In genomic region chr9:85319946-85320345, GRCh38 we compare ENCODE assay signal across 31 cellular contexts.
"Had no signal": no experiment of that assay in that cellular context is flagged by ENCODE, and none has a peak within 500 bp of the region (broad histone marks: within the 10 kb centered on the region; RNA-seq: fewer than 3 reads in every experiment).

No MANE protein-coding gene starts in this region.

- H3K4me3 Mint-ChIP-seq: immature natural killer cell; naive thymus-derived CD4-positive, alpha-beta T cell; natural killer cell treated with Interleukin-12 subunit alpha and Interleukin-12 subunit beta and Interleukin-15 and Interleukin-18, amount 100 ng/mL, for 72 hours; neural crest cell; stimulated activated memory B cell treated with anti-CD40 and anti-IgM and Interleukin-4, amounts not matched to agents 10 μg/mL and 1 μg/mL and 100 μg/mL, for 72 hours; stimulated activated naive CD8-positive, alpha-beta T cell treated with anti-CD3 and anti-CD28 coated beads, Interleukin-15, amount 100 ng/mL, for 72 hours; type B pancreatic cell had no signal

- H3K4me1 ChIP-seq: left lung, lower lobe of right lung, pancreas, psoas muscle, right atrium auricular region, right lobe of liver, tibial nerve, uterus had no signal

- H3K36me3 Mint-ChIP-seq: immature natural killer cell; naive thymus-derived CD4-positive, alpha-beta T cell; stimulated activated memory B cell treated with anti-CD40 and anti-IgM and Interleukin-4, amounts not matched to agents 10 μg/mL and 1 μg/mL and 100 μg/mL, for 72 hours; type B pancreatic cell had no signal

- H3K27me3 Mint-ChIP-seq: type B pancreatic cell had no signal

- H3K9me3 ChIP-seq: mucosa of descending colon, pancreas, right lobe of liver, uterus had no signal

- DNase-seq: head of caudate nucleus; hypothalamus; immature natural killer cell; kidney; left cardiac atrium; left lung; lower lobe of right lung; mammary epithelial cell; midbrain; mucosa of descending colon; naive thymus-derived CD4-positive, alpha-beta T cell; nucleus accumbens; pancreas; posterior cingulate gyrus; psoas muscle; right lobe of liver; stimulated activated CD4-positive, alpha-beta T cell treated with anti-CD3 and anti-CD28 coated beads, Interleukin-1b, Interleukin-23, amount 100 ng/mL, for 48 hours; stimulated activated CD4-positive, alpha-beta T cell treated with anti-CD3 and anti-CD28 coated beads, Interleukin-2, amount 100 ng/mL, for 48 hours; stimulated activated CD4-positive, alpha-beta T cell treated with anti-CD3 and anti-CD28 coated beads, Interleukin-4, amount 100 ng/mL, for 4 hours; stimulated activated CD8-positive, alpha-beta memory T cell treated with anti-CD3 and anti-CD28 coated beads, Interleukin-4, amount 100 ng/mL, for 48 hours; stimulated activated naive CD4-positive, alpha-beta T cell treated with Interleukin-2 at 50 U/mL for 16 hours; stimulated activated naive CD8-positive, alpha-beta T cell treated with anti-CD3 and anti-CD28 coated beads, Interleukin-15, amount 100 ng/mL, for 72 hours; substantia nigra; uterus had no signal

- H3K36me3 ChIP-seq: left lung, lower lobe of right lung, pancreas, right atrium auricular region, right lobe of liver, tibial nerve, uterus had no signal

- H3K9me3 Mint-ChIP-seq: natural killer cell treated with Interleukin-12 subunit alpha and Interleukin-12 subunit beta and Interleukin-15 and Interleukin-18, amount 100 ng/mL, for 72 hours; stimulated activated memory B cell treated with anti-CD40 and anti-IgM and Interleukin-4, amounts not matched to agents 10 μg/mL and 1 μg/mL and 100 μg/mL, for 72 hours had no signal

- H3K4me1 Mint-ChIP-seq: immature natural killer cell; naive thymus-derived CD4-positive, alpha-beta T cell; stimulated activated memory B cell treated with anti-CD40 and anti-IgM and Interleukin-4, amounts not matched to agents 10 μg/mL and 1 μg/mL and 100 μg/mL, for 72 hours; stimulated activated naive CD8-positive, alpha-beta T cell treated with anti-CD3 and anti-CD28 coated beads, Interleukin-15, amount 100 ng/mL, for 72 hours had no signal

- H3K27me3 ChIP-seq: left lung, pancreas, right atrium auricular region, right lobe of liver, tibial nerve, uterus had no signal

- H3K4me3 ChIP-seq: left lung, lower lobe of right lung, mucosa of descending colon, pancreas, psoas muscle, right atrium auricular region, right lobe of liver, smooth muscle cell, tibial nerve, uterus had no signal

- H3K27ac ChIP-seq: left lung, lower lobe of right lung, pancreas, psoas muscle, right atrium auricular region, right lobe of liver, tibial nerve, uterus had no signal

- H3K27ac Mint-ChIP-seq: naive thymus-derived CD4-positive, alpha-beta T cell; natural killer cell treated with Interleukin-12 subunit alpha and Interleukin-12 subunit beta and Interleukin-15 and Interleukin-18, amount 100 ng/mL, for 72 hours; stimulated activated memory B cell treated with anti-CD40 and anti-IgM and Interleukin-4, amounts not matched to agents 10 μg/mL and 1 μg/mL and 100 μg/mL, for 72 hours; type B pancreatic cell had no signal

- ATAC-seq: left cardiac atrium; left lung; lower lobe of right lung; mucosa of descending colon; naive thymus-derived CD4-positive, alpha-beta T cell; natural killer cell treated with Interleukin-12 subunit alpha and Interleukin-12 subunit beta and Interleukin-15 and Interleukin-18, amount 100 ng/mL, for 72 hours; pancreas; psoas muscle; right lobe of liver; stimulated activated memory B cell treated with anti-CD40 and anti-IgM and Interleukin-4, amounts not matched to agents 10 μg/mL and 1 μg/mL and 100 μg/mL, for 72 hours; stimulated activated naive CD8-positive, alpha-beta T cell treated with anti-CD3 and anti-CD28 coated beads, Interleukin-15, amount 100 ng/mL, for 72 hours had no signal
